1 cellular context compared by ENCODE assay signal in the genomic region with DNA sequence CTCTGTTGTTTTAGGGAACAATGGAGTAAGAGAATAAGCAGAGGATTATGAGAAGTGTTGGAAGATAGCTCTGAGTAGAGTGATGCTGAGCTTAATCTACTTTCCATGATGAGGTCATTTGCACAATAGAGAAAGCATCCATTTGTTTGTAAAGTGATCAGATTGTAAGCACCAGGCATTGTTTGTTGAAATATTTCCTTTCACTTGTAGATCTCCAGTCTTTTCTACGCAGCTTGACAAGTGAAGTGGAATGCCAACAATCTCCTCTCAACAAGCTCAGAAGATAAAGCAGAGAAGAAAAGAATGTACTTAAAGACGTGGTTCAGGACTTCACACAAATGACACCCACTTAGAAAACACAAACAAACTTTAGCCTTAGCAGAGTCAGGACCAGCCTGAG.
TF ChIP-seq lines count a peak whose summit lies in the region.

No MANE protein-coding gene starts in this region.

TF ChIP-seq in H1, 55 proteins besides CTCF, POLR2A, EP300 and RAD21:
- TF ChIP-seq, protein P1, sequence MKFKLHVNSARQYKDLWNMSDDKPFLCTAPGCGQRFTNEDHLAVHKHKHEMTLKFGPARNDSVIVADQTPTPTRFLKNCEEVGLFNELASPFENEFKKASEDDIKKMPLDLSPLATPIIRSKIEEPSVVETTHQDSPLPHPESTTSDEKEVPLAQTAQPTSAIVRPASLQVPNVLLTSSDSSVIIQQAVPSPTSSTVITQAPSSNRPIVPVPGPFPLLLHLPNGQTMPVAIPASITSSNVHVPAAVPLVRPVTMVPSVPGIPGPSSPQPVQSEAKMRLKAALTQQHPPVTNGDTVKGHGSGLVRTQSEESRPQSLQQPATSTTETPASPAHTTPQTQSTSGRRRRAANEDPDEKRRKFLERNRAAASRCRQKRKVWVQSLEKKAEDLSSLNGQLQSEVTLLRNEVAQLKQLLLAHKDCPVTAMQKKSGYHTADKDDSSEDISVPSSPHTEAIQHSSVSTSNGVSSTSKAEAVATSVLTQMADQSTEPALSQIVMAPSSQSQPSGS (IDR thresholded peaks at IDR 0.05; ENCODE audit: low read length) = peak; percentile 96
- TF ChIP-seq SIN3A (conservative IDR thresholded peaks at IDR 0.05 in 1 of 2, IDR thresholded peaks at IDR 0.05 in 1 of 2; ENCODE audit: low read depth in 1 of 2, low read length in 2 of 2) = 0 out of 4 replicates have a peak, but pooled peaks of 1 of the 2 experiments have one; percentile 21
- no peak for TF ChIP-seq EGR1 (IDR thresholded peaks at IDR 0.05; ENCODE audit: borderline replicate concordance, low read depth, low read length)
- no peak for TF ChIP-seq FOSL1 (IDR thresholded peaks at IDR 0.05; ENCODE audit: insufficient read depth, low read depth, low read length)
- TF ChIP-seq JUND (IDR thresholded peaks at IDR 0.05; ENCODE audit: low read length) = peak; percentile 92
- no peak for TF ChIP-seq GABPA (IDR thresholded peaks at IDR 0.05; ENCODE audit: borderline replicate concordance, insufficient read depth, low read length)
- TF ChIP-seq BRCA1 (IDR thresholded peaks at IDR 0.05; ENCODE audit: low read depth, low read length) = no peak
- no peak for TF ChIP-seq RNF2 (IDR thresholded peaks at IDR 0.05; ENCODE audit: borderline replicate concordance, low read depth, low read length, missing control alignments, poor library complexity, severe bottlenecking)
- TF ChIP-seq NANOG (IDR thresholded peaks at IDR 0.05; ENCODE audit: insufficient read depth, low read depth, low read length, poor library complexity, severe bottlenecking) = peak; percentile 100
- no peak for TF ChIP-seq CBX8 (IDR thresholded peaks at IDR 0.05; ENCODE audit: borderline replicate concordance, low read depth, low read length)
- TF ChIP-seq CREB1 (IDR thresholded peaks at IDR 0.05) = peak; percentile 86
- TF ChIP-seq TBP (IDR thresholded peaks at IDR 0.05; ENCODE audit: low read depth, low read length) = 0 out of 2 replicates have a peak, but pooled peaks have one; percentile 48
- TF ChIP-seq SAP30 (IDR thresholded peaks at IDR 0.05; ENCODE audit: insufficient read depth, insufficient replicate concordance, low read length) = no peak
- TF ChIP-seq KDM1A (IDR thresholded peaks at IDR 0.05; ENCODE audit: borderline replicate concordance, low read length) = no peak
- peak; percentile 92 for TF ChIP-seq SP1 (IDR thresholded peaks at IDR 0.05; ENCODE audit: low read depth, low read length)
- no peak for TF ChIP-seq GTF2F1 (IDR thresholded peaks at IDR 0.05; ENCODE audit: borderline replicate concordance, low read depth, low read length)
- TF ChIP-seq SIX5 (IDR thresholded peaks at IDR 0.05; ENCODE audit: low read depth, low read length) = no peak; the same call in 1 of the 2 replicates
- no peak for TF ChIP-seq SRF (IDR thresholded peaks at IDR 0.05; ENCODE audit: low read depth, low read length)
- TF ChIP-seq SP2 (IDR thresholded peaks at IDR 0.05; ENCODE audit: low read length) = no peak
- no peak for TF ChIP-seq KDM4A (IDR thresholded peaks at IDR 0.05; ENCODE audit: low read depth, low read length, severe bottlenecking)
- TF ChIP-seq, protein P2, sequence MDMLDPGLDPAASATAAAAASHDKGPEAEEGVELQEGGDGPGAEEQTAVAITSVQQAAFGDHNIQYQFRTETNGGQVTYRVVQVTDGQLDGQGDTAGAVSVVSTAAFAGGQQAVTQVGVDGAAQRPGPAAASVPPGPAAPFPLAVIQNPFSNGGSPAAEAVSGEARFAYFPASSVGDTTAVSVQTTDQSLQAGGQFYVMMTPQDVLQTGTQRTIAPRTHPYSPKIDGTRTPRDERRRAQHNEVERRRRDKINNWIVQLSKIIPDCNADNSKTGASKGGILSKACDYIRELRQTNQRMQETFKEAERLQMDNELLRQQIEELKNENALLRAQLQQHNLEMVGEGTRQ (IDR thresholded peaks at IDR 0.05; ENCODE audit: low read length) = no peak
- TF ChIP-seq BCL11A (IDR thresholded peaks at IDR 0.05; ENCODE audit: low read depth in 2 of 2, low read length in 2 of 2) = peak; percentile 83 to 84
- peak; percentile 40; the same call in 1 of the 2 replicates for TF ChIP-seq CHD2 (IDR thresholded peaks at IDR 0.05; ENCODE audit: low read length)
- TF ChIP-seq HDAC6 (IDR thresholded peaks at IDR 0.05; ENCODE audit: low read depth, low read length) = no peak
- no peak for TF ChIP-seq KDM5A (IDR thresholded peaks at IDR 0.05; ENCODE audit: low read length)
- TF ChIP-seq YY1 (IDR thresholded peaks at IDR 0.05; ENCODE audit: low read depth, low read length) = no peak
- TF ChIP-seq, protein P3, sequence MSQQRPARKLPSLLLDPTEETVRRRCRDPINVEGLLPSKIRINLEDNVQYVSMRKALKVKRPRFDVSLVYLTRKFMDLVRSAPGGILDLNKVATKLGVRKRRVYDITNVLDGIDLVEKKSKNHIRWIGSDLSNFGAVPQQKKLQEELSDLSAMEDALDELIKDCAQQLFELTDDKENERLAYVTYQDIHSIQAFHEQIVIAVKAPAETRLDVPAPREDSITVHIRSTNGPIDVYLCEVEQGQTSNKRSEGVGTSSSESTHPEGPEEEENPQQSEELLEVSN (IDR thresholded peaks at IDR 0.05) = no peak
- no peak for TF ChIP-seq NRF1 (IDR thresholded peaks at IDR 0.05; ENCODE audit: low read depth, low read length)
- peak; percentile 69 to 78; a peak in 1 of 4 replicates for TF ChIP-seq HDAC2 (IDR thresholded peaks at IDR 0.05; ENCODE audit: borderline replicate concordance in 1 of 2, low read depth in 2 of 2, low read length in 2 of 2)
- TF ChIP-seq ASH2L (IDR thresholded peaks at IDR 0.05; ENCODE audit: low read length) = peak; percentile 49
- peak; percentile 99 for TF ChIP-seq TEAD4 (IDR thresholded peaks at IDR 0.05; ENCODE audit: low read depth, low read length)
- peak; percentile 40; the same call in 1 of the 2 replicates for TF ChIP-seq CEBPB (IDR thresholded peaks at IDR 0.05; ENCODE audit: low read depth, low read length)
- TF ChIP-seq TCF12 (IDR thresholded peaks at IDR 0.05; ENCODE audit: low read depth, low read length) = peak; percentile 67
- TF ChIP-seq, protein P4, sequence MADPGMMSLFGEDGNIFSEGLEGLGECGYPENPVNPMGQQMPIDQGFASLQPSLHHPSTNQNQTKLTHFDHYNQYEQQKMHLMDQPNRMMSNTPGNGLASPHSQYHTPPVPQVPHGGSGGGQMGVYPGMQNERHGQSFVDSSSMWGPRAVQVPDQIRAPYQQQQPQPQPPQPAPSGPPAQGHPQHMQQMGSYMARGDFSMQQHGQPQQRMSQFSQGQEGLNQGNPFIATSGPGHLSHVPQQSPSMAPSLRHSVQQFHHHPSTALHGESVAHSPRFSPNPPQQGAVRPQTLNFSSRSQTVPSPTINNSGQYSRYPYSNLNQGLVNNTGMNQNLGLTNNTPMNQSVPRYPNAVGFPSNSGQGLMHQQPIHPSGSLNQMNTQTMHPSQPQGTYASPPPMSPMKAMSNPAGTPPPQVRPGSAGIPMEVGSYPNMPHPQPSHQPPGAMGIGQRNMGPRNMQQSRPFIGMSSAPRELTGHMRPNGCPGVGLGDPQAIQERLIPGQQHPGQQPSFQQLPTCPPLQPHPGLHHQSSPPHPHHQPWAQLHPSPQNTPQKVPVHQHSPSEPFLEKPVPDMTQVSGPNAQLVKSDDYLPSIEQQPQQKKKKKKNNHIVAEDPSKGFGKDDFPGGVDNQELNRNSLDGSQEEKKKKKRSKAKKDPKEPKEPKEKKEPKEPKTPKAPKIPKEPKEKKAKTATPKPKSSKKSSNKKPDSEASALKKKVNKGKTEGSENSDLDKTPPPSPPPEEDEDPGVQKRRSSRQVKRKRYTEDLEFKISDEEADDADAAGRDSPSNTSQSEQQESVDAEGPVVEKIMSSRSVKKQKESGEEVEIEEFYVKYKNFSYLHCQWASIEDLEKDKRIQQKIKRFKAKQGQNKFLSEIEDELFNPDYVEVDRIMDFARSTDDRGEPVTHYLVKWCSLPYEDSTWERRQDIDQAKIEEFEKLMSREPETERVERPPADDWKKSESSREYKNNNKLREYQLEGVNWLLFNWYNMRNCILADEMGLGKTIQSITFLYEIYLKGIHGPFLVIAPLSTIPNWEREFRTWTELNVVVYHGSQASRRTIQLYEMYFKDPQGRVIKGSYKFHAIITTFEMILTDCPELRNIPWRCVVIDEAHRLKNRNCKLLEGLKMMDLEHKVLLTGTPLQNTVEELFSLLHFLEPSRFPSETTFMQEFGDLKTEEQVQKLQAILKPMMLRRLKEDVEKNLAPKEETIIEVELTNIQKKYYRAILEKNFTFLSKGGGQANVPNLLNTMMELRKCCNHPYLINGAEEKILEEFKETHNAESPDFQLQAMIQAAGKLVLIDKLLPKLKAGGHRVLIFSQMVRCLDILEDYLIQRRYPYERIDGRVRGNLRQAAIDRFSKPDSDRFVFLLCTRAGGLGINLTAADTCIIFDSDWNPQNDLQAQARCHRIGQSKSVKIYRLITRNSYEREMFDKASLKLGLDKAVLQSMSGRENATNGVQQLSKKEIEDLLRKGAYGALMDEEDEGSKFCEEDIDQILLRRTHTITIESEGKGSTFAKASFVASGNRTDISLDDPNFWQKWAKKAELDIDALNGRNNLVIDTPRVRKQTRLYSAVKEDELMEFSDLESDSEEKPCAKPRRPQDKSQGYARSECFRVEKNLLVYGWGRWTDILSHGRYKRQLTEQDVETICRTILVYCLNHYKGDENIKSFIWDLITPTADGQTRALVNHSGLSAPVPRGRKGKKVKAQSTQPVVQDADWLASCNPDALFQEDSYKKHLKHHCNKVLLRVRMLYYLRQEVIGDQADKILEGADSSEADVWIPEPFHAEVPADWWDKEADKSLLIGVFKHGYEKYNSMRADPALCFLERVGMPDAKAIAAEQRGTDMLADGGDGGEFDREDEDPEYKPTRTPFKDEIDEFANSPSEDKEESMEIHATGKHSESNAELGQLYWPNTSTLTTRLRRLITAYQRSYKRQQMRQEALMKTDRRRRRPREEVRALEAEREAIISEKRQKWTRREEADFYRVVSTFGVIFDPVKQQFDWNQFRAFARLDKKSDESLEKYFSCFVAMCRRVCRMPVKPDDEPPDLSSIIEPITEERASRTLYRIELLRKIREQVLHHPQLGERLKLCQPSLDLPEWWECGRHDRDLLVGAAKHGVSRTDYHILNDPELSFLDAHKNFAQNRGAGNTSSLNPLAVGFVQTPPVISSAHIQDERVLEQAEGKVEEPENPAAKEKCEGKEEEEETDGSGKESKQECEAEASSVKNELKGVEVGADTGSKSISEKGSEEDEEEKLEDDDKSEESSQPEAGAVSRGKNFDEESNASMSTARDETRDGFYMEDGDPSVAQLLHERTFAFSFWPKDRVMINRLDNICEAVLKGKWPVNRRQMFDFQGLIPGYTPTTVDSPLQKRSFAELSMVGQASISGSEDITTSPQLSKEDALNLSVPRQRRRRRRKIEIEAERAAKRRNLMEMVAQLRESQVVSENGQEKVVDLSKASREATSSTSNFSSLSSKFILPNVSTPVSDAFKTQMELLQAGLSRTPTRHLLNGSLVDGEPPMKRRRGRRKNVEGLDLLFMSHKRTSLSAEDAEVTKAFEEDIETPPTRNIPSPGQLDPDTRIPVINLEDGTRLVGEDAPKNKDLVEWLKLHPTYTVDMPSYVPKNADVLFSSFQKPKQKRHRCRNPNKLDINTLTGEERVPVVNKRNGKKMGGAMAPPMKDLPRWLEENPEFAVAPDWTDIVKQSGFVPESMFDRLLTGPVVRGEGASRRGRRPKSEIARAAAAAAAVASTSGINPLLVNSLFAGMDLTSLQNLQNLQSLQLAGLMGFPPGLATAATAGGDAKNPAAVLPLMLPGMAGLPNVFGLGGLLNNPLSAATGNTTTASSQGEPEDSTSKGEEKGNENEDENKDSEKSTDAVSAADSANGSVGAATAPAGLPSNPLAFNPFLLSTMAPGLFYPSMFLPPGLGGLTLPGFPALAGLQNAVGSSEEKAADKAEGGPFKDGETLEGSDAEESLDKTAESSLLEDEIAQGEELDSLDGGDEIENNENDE (IDR thresholded peaks at IDR 0.05; ENCODE audit: insufficient replicate concordance, low read length) = peak; percentile 95
- peak; percentile 96 for TF ChIP-seq POU5F1 (IDR thresholded peaks at IDR 0.05; ENCODE audit: low read depth, low read length)
- no peak for TF ChIP-seq TAF7 (optimal IDR thresholded peaks at IDR 0.05; ENCODE audit: borderline replicate concordance, low read depth, low read length)
- peak; percentile 84 for TF ChIP-seq JUN (IDR thresholded peaks at IDR 0.05; ENCODE audit: low read depth, low read length)
- TF ChIP-seq MAFK (IDR thresholded peaks at IDR 0.05; ENCODE audit: low read depth, low read length) = no peak
- no peak for TF ChIP-seq CTBP2 (IDR thresholded peaks at IDR 0.05; ENCODE audit: borderline replicate concordance, insufficient read depth, insufficient read length, low read length)
- TF ChIP-seq, protein P5, sequence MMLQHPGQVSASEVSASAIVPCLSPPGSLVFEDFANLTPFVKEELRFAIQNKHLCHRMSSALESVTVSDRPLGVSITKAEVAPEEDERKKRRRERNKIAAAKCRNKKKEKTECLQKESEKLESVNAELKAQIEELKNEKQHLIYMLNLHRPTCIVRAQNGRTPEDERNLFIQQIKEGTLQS (IDR thresholded peaks at IDR 0.05; ENCODE audit: insufficient read depth, low read depth, low read length) = no peak
TF ChIP-seq in H1: peak in this region for 17.
